Comparison of ENCODE assay signal across 12 cellular contexts in genomic region chr6:72724545-72724944, GRCh38.
DNase-seq lines count a peak whose midpoint lies in the region; ATAC-seq and TF ChIP-seq lines count a peak whose summit lies in the region.
"Had no signal": no experiment of that assay in that cellular context is flagged by ENCODE, and none has a peak within 500 bp of the region (broad histone marks: within the 10 kb centered on the region; RNA-seq: fewer than 3 reads in every experiment).

No MANE protein-coding gene starts in this region.

- H3K9me3 Mint-ChIP-seq in activated B cell treated with CpG ODN at 0.5 μM for 24 hours = no peaks in the 10 kb centered on the region
- no peaks in the 10 kb centered on the region; the same call in 2 of the 3 replicates for H3K9me3 Mint-ChIP-seq in GM23338

- DNase-seq in GM06990 (ENCODE audit: extremely low read depth, insufficient read length) (peak; percentile 35), activated B cell treated with CpG ODN at 0.5 μM for 24 hours (no peak), GM23338 (ENCODE audit: low spot score) (no peak), NCI-H1694 (lab: John Stamatoyannopoulos, UW) (no peak), NCI-H1436 (lab: John Stamatoyannopoulos, UW) (no peak)
- DNase-seq: adrenal gland; CD4-positive, alpha-beta memory T cell; foreskin fibroblast; NCI-H510A had no signal

- H3K27ac Mint-ChIP-seq in activated B cell treated with CpG ODN at 0.5 μM for 24 hours = no peak overlapping the region
- H3K27ac Mint-ChIP-seq in GM23338 = no peak overlapping the region
- H3K27ac Mint-ChIP-seq: CD4-positive, alpha-beta memory T cell had no signal

- H3F3A ChIP-seq in GM23338 (replicated peaks; ENCODE audit: low read depth) = no peaks in the 10 kb centered on the region

- ATAC-seq in GM19463 (IDR thresholded peaks at IDR 0.05; ENCODE audit: unreplicated experiment) (peak; percentile 97), HG03045 (IDR thresholded peaks at IDR 0.05; ENCODE audit: unreplicated experiment) (peak; percentile 61), activated B cell treated with CpG ODN at 0.5 μM for 24 hours (ENCODE audit: low read depth) (peak; percentile 65), GM23338 (no peak)
- no peak for ATAC-seq in activated CD4-positive, CD25-positive, alpha-beta regulatory T cell treated with anti-CD3 and anti-CD28 coated beads, Interleukin-2, amount 50 U/mL, for 24 hours

- H3K4me1 ChIP-seq in GM23338 (ENCODE audit: insufficient read depth) = no peaks in the 10 kb centered on the region
- H3K4me1 ChIP-seq: adrenal gland had no signal

- CTCF ChIA-PET in activated B cell treated with CpG ODN at 0.5 μM for 24 hours (lab: Charles Lee) = no interaction called here

- H2AFZ ChIP-seq in GM23338 = no peak overlapping the region

- H3K4me3 ChIP-seq in GM06990 (replicated peaks; ENCODE audit: low read depth, low read length) (no peak overlapping the region), GM23338 (no peak overlapping the region)
- H3K4me3 ChIP-seq: adrenal gland had no signal

- H3K36me3 ChIP-seq in GM06990 (ENCODE audit: control insufficient read depth, insufficient read depth, low read length) = no peaks in the 10 kb centered on the region
- no peaks in the 10 kb centered on the region for H3K36me3 ChIP-seq in GM23338 (ENCODE audit: insufficient read depth)
- H3K36me3 ChIP-seq: adrenal gland had no signal

- intact Hi-C loops in activated B cell treated with CpG ODN at 0.5 μM for 24 hours (cut with micrococcal nuclease) = loop anchor here (1.0 kb wide), 2 partner anchors 8 to 16 kb away; no protein-coding TSS in a partner anchor

- H3K27me3 ChIP-seq in GM06990 (replicated peaks; ENCODE audit: control insufficient read depth, insufficient read depth, low read length) (no peaks in the 10 kb centered on the region), GM23338 (ENCODE audit: insufficient read depth) (no peaks in the 10 kb centered on the region)
- H3K27me3 ChIP-seq: adrenal gland had no signal

- peaks cover 32% of the 10 kb centered on the region for H3K4me1 Mint-ChIP-seq in activated B cell treated with CpG ODN at 0.5 μM for 24 hours
- no peaks in the 10 kb centered on the region for H3K4me1 Mint-ChIP-seq in GM23338
- H3K4me1 Mint-ChIP-seq: CD4-positive, alpha-beta memory T cell had no signal

- POLR2A ChIA-PET in activated B cell treated with CpG ODN at 0.5 μM for 24 hours (lab: Charles Lee) = no interaction called here

- no peaks in the 10 kb centered on the region for H3K27me3 Mint-ChIP-seq in activated B cell treated with CpG ODN at 0.5 μM for 24 hours
- H3K27me3 Mint-ChIP-seq in GM23338 (ENCODE audit: insufficient read depth, low read depth, poor library complexity) = peaks cover 2% of the 10 kb centered on the region
- H3K27me3 Mint-ChIP-seq: CD4-positive, alpha-beta memory T cell had no signal

- H3K9me2 ChIP-seq in GM23338 (ENCODE audit: insufficient read depth) = no peaks in the 10 kb centered on the region

- no peak overlapping the region for H3K27ac ChIP-seq in GM23338 (ENCODE audit: low read depth)
- H3K27ac ChIP-seq: adrenal gland had no signal

- no peaks in the 10 kb centered on the region for H4K20me1 ChIP-seq in GM23338 (replicated peaks; ENCODE audit: insufficient read depth)

- H3K79me2 ChIP-seq in GM23338 (replicated peaks; ENCODE audit: insufficient read depth) = no peaks in the 10 kb centered on the region

- no peaks in the 10 kb centered on the region for H3K36me3 Mint-ChIP-seq in activated B cell treated with CpG ODN at 0.5 μM for 24 hours (ENCODE audit: low read depth)
- H3K36me3 Mint-ChIP-seq in GM23338 (ENCODE audit: low read depth) = no peaks in the 10 kb centered on the region
- H3K36me3 Mint-ChIP-seq: CD4-positive, alpha-beta memory T cell had no signal

- H3K4me3 Mint-ChIP-seq in activated B cell treated with CpG ODN at 0.5 μM for 24 hours (no peak overlapping the region), GM23338 (no peak overlapping the region)
- H3K4me3 Mint-ChIP-seq: CD4-positive, alpha-beta memory T cell had no signal

- no peak overlapping the region for H3K4me2 ChIP-seq in GM23338

- no peak for TF ChIP-seq CTCF in GM06990 (IDR thresholded peaks at IDR 0.05; ENCODE audit: insufficient read depth, low read length, poor library complexity, severe bottlenecking)
- TF ChIP-seq CTCF in activated B cell treated with CpG ODN at 0.5 μM for 24 hours (IDR thresholded peaks at IDR 0.05) = no peak
- TF ChIP-seq CTCF in GM23338 (conservative IDR thresholded peaks at IDR 0.05; ENCODE audit: low read depth in 2 of 2) = no peak

TF ChIP-seq in GM23338, 12 proteins besides CTCF, POLR2A, EP300 and RAD21:
- no peak for TF ChIP-seq POLR2AphosphoS5 (IDR thresholded peaks at IDR 0.05; ENCODE audit: low read depth)
- no peak for TF ChIP-seq ZNF462 (CRISPR knock-in tag; IDR thresholded peaks at IDR 0.05)
- TF ChIP-seq EZH2phosphoT487 (IDR thresholded peaks at IDR 0.05; ENCODE audit: unreplicated experiment) = no peak
- TF ChIP-seq ETS1 (IDR thresholded peaks at IDR 0.05) = no peak

Comparison
In these comparisons a context has a peak if more than half of its experiments do, and no peak if none do; other contexts are left out.
1. ATAC-seq: peak in GM19463 (single experiment), HG03045 (single experiment) and activated B cell treated with CpG ODN at 0.5 μM for 24 hours (single experiment); none in GM23338 (single experiment) and activated CD4-positive, CD25-positive, alpha-beta regulatory T cell treated with anti-CD3 and anti-CD28 coated beads, Interleukin-2, amount 50 U/mL, for 24 hours (0 of 2).